In the genomic region with DNA sequence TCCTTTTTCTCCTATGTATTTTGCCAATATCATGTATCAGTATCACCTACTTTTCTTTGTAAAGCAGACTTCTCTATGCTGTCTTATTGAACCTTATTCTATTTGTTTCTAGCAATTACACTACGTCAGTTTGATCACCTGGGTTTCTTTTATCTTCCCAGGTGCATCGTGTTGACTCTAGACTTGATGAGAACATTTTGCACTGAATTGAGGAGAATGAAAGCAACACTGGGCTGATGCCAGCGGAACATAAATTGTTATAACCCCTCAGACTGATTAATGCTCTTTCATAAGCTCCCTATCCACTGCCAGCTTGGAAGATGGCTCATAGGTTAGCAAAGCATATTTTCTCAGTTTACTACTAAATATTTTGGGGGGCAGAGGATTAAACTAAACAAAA, we compare ENCODE assay signal across 34 cellular contexts.
A peak's percentile ranks its signal among the peaks of the same experiment; 100 is the strongest.
DNase-seq lines count a peak whose midpoint lies in the region; ATAC-seq, FAIRE-seq and TF ChIP-seq lines count a peak whose summit lies in the region.
"Had no signal": no experiment of that assay in that cellular context is flagged by ENCODE, and none has a peak within 500 bp of the region (broad histone marks: within the 10 kb centered on the region; RNA-seq: fewer than 3 reads in every experiment).

No MANE protein-coding gene starts in this region.

- no peaks in the 10 kb centered on the region for H3K4me1 Mint-ChIP-seq in activated CD8-positive, alpha-beta T cell treated with anti-CD3 and anti-CD28 coated beads for 36 hours (ENCODE audit: low read depth)

- POLR2A ChIA-PET in activated CD8-positive, alpha-beta T cell treated with anti-CD3 and anti-CD28 coated beads for 36 hours (lab: Charles Lee) = no interaction called here

- peak; percentile 64 for FAIRE-seq in D721Med (lab: Jason Lieb, UNC)
- FAIRE-seq: GM12891, RCC 7860 had no signal

- no peak for TF ChIP-seq CTCF in D721Med (IDR thresholded peaks at IDR 0.05; ENCODE audit: insufficient read depth, missing control alignments)
- TF ChIP-seq CTCF in activated CD8-positive, alpha-beta T cell treated with anti-CD3 and anti-CD28 coated beads for 36 hours (IDR thresholded peaks at IDR 0.05) = no peak

- no peak overlapping the region for H3K27ac Mint-ChIP-seq in activated CD8-positive, alpha-beta T cell treated with anti-CD3 and anti-CD28 coated beads for 36 hours
- H3K27ac Mint-ChIP-seq: activated naive CD4-positive, alpha-beta T cell treated with anti-CD3 and anti-CD28 coated beads, Interleukin-2, amount 50 U/mL, for 72 hours; B cell; CD8-positive, alpha-beta T cell; H9; natural killer cell treated with Interleukin-12 subunit alpha and Interleukin-12 subunit beta and Interleukin-15 and Interleukin-18, amount 100 ng/mL, for 72 hours had no signal

- no peaks in the 10 kb centered on the region for H3K36me3 Mint-ChIP-seq in activated CD8-positive, alpha-beta T cell treated with anti-CD3 and anti-CD28 coated beads for 36 hours (ENCODE audit: low read depth)
- H3K36me3 Mint-ChIP-seq: activated naive CD4-positive, alpha-beta T cell treated with anti-CD3 and anti-CD28 coated beads, Interleukin-2, amount 50 U/mL, for 72 hours; natural killer cell treated with Interleukin-12 subunit alpha and Interleukin-12 subunit beta and Interleukin-15 and Interleukin-18, amount 100 ng/mL, for 72 hours had no signal

- intact Hi-C loops in activated CD8-positive, alpha-beta T cell treated with anti-CD3 and anti-CD28 coated beads for 36 hours (cut with micrococcal nuclease) = no loop called here

- H3K9me3 Mint-ChIP-seq in activated CD8-positive, alpha-beta T cell treated with anti-CD3 and anti-CD28 coated beads for 36 hours = no peaks in the 10 kb centered on the region
- H3K9me3 Mint-ChIP-seq: activated naive CD4-positive, alpha-beta T cell treated with anti-CD3 and anti-CD28 coated beads, Interleukin-2, amount 50 U/mL, for 72 hours; CD8-positive, alpha-beta T cell; H9; natural killer cell treated with Interleukin-12 subunit alpha and Interleukin-12 subunit beta and Interleukin-15 and Interleukin-18, amount 100 ng/mL, for 72 hours had no signal

- H3K4me3 Mint-ChIP-seq in activated CD8-positive, alpha-beta T cell treated with anti-CD3 and anti-CD28 coated beads for 36 hours = no peak overlapping the region
- H3K4me3 Mint-ChIP-seq: B cell; CD8-positive, alpha-beta T cell; H9; natural killer cell treated with Interleukin-12 subunit alpha and Interleukin-12 subunit beta and Interleukin-15 and Interleukin-18, amount 100 ng/mL, for 72 hours had no signal

- no peak for ATAC-seq in activated CD8-positive, alpha-beta T cell treated with anti-CD3 and anti-CD28 coated beads for 36 hours
- ATAC-seq in GM19035 (IDR thresholded peaks at IDR 0.05; ENCODE audit: unreplicated experiment) (no peak), left lobe of liver (no peak)
- ATAC-seq: activated naive CD4-positive, alpha-beta T cell treated with anti-CD3 and anti-CD28 coated beads, Interleukin-2, amount 50 U/mL, for 72 hours; CD8-positive, alpha-beta T cell; foreskin keratinocyte; heart right ventricle; natural killer cell treated with Interleukin-12 subunit alpha and Interleukin-12 subunit beta and Interleukin-15 and Interleukin-18, amount 100 ng/mL, for 72 hours had no signal

- H3K27me3 Mint-ChIP-seq in activated CD8-positive, alpha-beta T cell treated with anti-CD3 and anti-CD28 coated beads for 36 hours = no peaks in the 10 kb centered on the region
- H3K27me3 Mint-ChIP-seq: B cell; natural killer cell treated with Interleukin-12 subunit alpha and Interleukin-12 subunit beta and Interleukin-15 and Interleukin-18, amount 100 ng/mL, for 72 hours had no signal

- no peak for DNase-seq in D721Med (ENCODE audit: insufficient read length, low spot score)
- peak; percentile 93 for DNase-seq in NCI-H1105 treated with DMSO at 0.1 percent for 48 hours (lab: John Stamatoyannopoulos, UW)
- peak; percentile 92 for DNase-seq in NCI-H2081 treated with DMSO at 0.1 percent for 48 hours (lab: John Stamatoyannopoulos, UW)
- DNase-seq in SHP77 treated with DMSO at 0.1 percent for 48 hours (lab: John Stamatoyannopoulos, UW) = peak; percentile 95
- no peak for DNase-seq in activated CD8-positive, alpha-beta T cell treated with anti-CD3 and anti-CD28 coated beads for 36 hours
- no peak for DNase-seq in left lobe of liver (ENCODE audit: low spot score)
- DNase-seq: ACHN; activated CD4-positive, alpha-beta T cell treated with anti-CD3 and anti-CD28 coated beads for 48 hours; amygdala; brain microvascular endothelial cell; CD8-positive, alpha-beta T cell; cerebellar nuclear complex; DMS53; dorsolateral prefrontal cortex; esophagus squamous epithelium; foreskin keratinocyte; H9; heart right ventricle; KG1; mammary epithelial cell; NCI-H1694; NCI-H524 treated with DMSO at 0.1 percent for 48 hours; occipital lobe; stimulated activated CD4-positive, alpha-beta T cell treated with anti-CD3 and anti-CD28 coated beads, Interleukin-4, amount 100 ng/mL, for 1 hour; stomach; T1000; tibial artery; WERI-Rb-1 had no signal

- CTCF ChIA-PET in activated CD8-positive, alpha-beta T cell treated with anti-CD3 and anti-CD28 coated beads for 36 hours (lab: Charles Lee) = no interaction called here

Comparison
In these comparisons a context has a peak if more than half of its experiments do, and no peak if none do; other contexts are left out.
1. DNase-seq: peak in NCI-H1105 treated with DMSO at 0.1 percent for 48 hours (single experiment), NCI-H2081 treated with DMSO at 0.1 percent for 48 hours (single experiment) and SHP77 treated with DMSO at 0.1 percent for 48 hours (single experiment); none in D721Med (single experiment), activated CD8-positive, alpha-beta T cell treated with anti-CD3 and anti-CD28 coated beads for 36 hours (single experiment) and left lobe of liver (single experiment).